ENCODE assay signal across 8 cellular contexts in genomic region chr2:85595378-85596232, GRCh38. TPM values are rescaled to one million over a fixed set of nuclear protein-coding genes. Genes with fewer than 3 reads are reported as not detected.
DNase-seq lines count a peak whose midpoint lies in the region; ATAC-seq and TF ChIP-seq lines count a peak whose summit lies in the region.

Gene RNF181, plus strand, starts transcription at chr2:85595745. Its CDS starts 19 bp downstream, at chr2:85595764.

- no TSS peak for BruUV-seq in PC-3 (replicated peaks; lab: Mats Ljungman, UMichigan)

- CTCF ChIA-PET in PC-3 (lab: Charles Lee), result interaction anchor here (0.6 to 0.7 kb wide), 2 partner anchors 53 to 242 kb away, joined by 3 to 4 read pairs; no protein-coding TSS in a partner anchor

- ATAC-seq in GM21576 (IDR thresholded peaks at IDR 0.05; ENCODE audit: unreplicated experiment), result peak; percentile 98
- ATAC-seq in PC-3, result peak; percentile 97
- ATAC-seq in mucosa of descending colon, result peak; percentile 97

- H3K9me3 ChIP-seq in PC-3 (ENCODE audit: low read length), result no peaks in the 10 kb centered on the region
- no peaks in the 10 kb centered on the region for H3K9me3 ChIP-seq in mucosa of descending colon

- H3K27ac ChIP-seq in PC-3 (ENCODE audit: low read length) (peak within 1 kb of the TSS; percentile 69), epithelial cell of prostate (peak within 1 kb of the TSS; percentile 82)

- H3K36me3 ChIP-seq in PC-3 (ENCODE audit: low read depth, low read length) (peaks cover 13% of the 10 kb centered on the region; the same call in 1 of the 2 replicates), mucosa of descending colon (ENCODE audit: low read depth) (no peaks in the 10 kb centered on the region)

- TF ChIP-seq EP300 in Ishikawa (IDR thresholded peaks at IDR 0.05; ENCODE audit: borderline replicate concordance), result no peak

- H4K20me1 ChIP-seq in PC-3 (ENCODE audit: low read length), result no peaks in the 10 kb centered on the region

- peak within 1 kb of the TSS; percentile 97 for H3K4me2 ChIP-seq in PC-3 (ENCODE audit: low read length)

- no peaks in the 10 kb centered on the region for H3K27me3 ChIP-seq in PC-3 (ENCODE audit: low read length)

- no peak for TF ChIP-seq RAD21 in Ishikawa (IDR thresholded peaks at IDR 0.05; ENCODE audit: low read depth)

- intact Hi-C loops in PC-3 (cut with micrococcal nuclease), result loop anchor here (2.0 kb wide), 1 partner anchor 175 kb away; no protein-coding TSS in a partner anchor
- intact Hi-C loops in mucosa of descending colon (cut with DNase I, micrococcal nuclease), result no loop called here

- DNase-seq in DMS114 treated with DMSO at 0.1 percent for 48 hours (lab: John Stamatoyannopoulos, UW; ENCODE audit: unreplicated experiment) (peak; percentile 99), PC-3 (peak; percentile 99), activated T-cell treated with anti-CD3 and anti-CD28 coated beads for 48 hours (ENCODE audit: low read depth) (peak; percentile 83), epithelial cell of prostate (ENCODE audit: low read depth, low spot score) (peak; percentile 98), mucosa of descending colon (peak; percentile 93 to 96 (median 96))
- DNase-seq in stimulated activated CD8-positive, alpha-beta memory T cell treated with anti-CD3 and anti-CD28 coated beads, Interleukin-4, amount 100 ng/mL, for 24 hours (ENCODE audit: low read depth), result peak; percentile 79

- H3F3A ChIP-seq in PC-3 (ENCODE audit: low read length, unreplicated experiment), result no peaks in the 10 kb centered on the region

- H2AFZ ChIP-seq in PC-3 (ENCODE audit: low read length), result peak within 1 kb of the TSS; percentile 75

- H3K4me1 ChIP-seq in PC-3 (ENCODE audit: insufficient read depth, low read length) (peaks cover 19% of the 10 kb centered on the region; the same call in 1 of the 2 replicates), mucosa of descending colon (ENCODE audit: low read depth) (peaks cover 16% of the 10 kb centered on the region)

- H3K9ac ChIP-seq in PC-3 (ENCODE audit: low read length), result peak within 1 kb of the TSS; percentile 79

- POLR2A ChIA-PET in PC-3 (lab: Charles Lee; ENCODE audit: unreplicated experiment), result interaction anchor here (0.6 to 1.6 kb wide), 5 partner anchors 16 to 1013 kb away, joined by 3 to 5 read pairs (median 4); partner anchors contain the start of genes C2orf68 and MAT2A

- no peak for TF ChIP-seq CTCF in PC-3 (conservative IDR thresholded peaks at IDR 0.05; ENCODE audit: low read depth, low read length)
- no peak for TF ChIP-seq CTCF in mucosa of descending colon (IDR thresholded peaks at IDR 0.05)

- H3K79me2 ChIP-seq in PC-3 (ENCODE audit: low read length), result peaks cover 20% of the 10 kb centered on the region

- H3K9me2 ChIP-seq in PC-3 (replicated peaks; ENCODE audit: low read length), result no peaks in the 10 kb centered on the region

- H3K4me3 ChIP-seq in PC-3 (ENCODE audit: low read length) (peak within 1 kb of the TSS; percentile 85), mucosa of descending colon (peak within 1 kb of the TSS; percentile 92)

TF ChIP-seq in Ishikawa, 13 proteins besides CTCF, POLR2A, EP300 and RAD21:
- TF ChIP-seq, protein P1, sequence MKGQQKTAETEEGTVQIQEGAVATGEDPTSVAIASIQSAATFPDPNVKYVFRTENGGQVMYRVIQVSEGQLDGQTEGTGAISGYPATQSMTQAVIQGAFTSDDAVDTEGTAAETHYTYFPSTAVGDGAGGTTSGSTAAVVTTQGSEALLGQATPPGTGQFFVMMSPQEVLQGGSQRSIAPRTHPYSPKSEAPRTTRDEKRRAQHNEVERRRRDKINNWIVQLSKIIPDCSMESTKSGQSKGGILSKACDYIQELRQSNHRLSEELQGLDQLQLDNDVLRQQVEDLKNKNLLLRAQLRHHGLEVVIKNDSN (IDR thresholded peaks at IDR 0.05), result peak; percentile 94
- TF ChIP-seq CEBPB (IDR thresholded peaks at IDR 0.05) (no peak), EGR1 (IDR thresholded peaks at IDR 0.05) (no peak), YY1 (IDR thresholded peaks at IDR 0.05; ENCODE audit: low read depth) (peak; percentile 93), FOXM1 (IDR thresholded peaks at IDR 0.05; ENCODE audit: borderline replicate concordance, low read depth) (no peak), TAF1 (IDR thresholded peaks at IDR 0.05; ENCODE audit: low read depth) (peak; percentile 76; the same call in 1 of the 2 replicates), ZBTB7A (IDR thresholded peaks at IDR 0.05; ENCODE audit: low read depth) (no peak), NFIC (IDR thresholded peaks at IDR 0.05) (peak; percentile 77), TCF12 (IDR thresholded peaks at IDR 0.05; ENCODE audit: low read depth) (no peak; the same call in 1 of the 2 replicates), CREB1 (IDR thresholded peaks at IDR 0.05; ENCODE audit: low read depth) (peak; percentile 51; the same call in 1 of the 2 replicates), TEAD4 (IDR thresholded peaks at IDR 0.05) (peak; percentile 53; the same call in 1 of the 2 replicates)
- TF ChIP-seq, protein P2, sequence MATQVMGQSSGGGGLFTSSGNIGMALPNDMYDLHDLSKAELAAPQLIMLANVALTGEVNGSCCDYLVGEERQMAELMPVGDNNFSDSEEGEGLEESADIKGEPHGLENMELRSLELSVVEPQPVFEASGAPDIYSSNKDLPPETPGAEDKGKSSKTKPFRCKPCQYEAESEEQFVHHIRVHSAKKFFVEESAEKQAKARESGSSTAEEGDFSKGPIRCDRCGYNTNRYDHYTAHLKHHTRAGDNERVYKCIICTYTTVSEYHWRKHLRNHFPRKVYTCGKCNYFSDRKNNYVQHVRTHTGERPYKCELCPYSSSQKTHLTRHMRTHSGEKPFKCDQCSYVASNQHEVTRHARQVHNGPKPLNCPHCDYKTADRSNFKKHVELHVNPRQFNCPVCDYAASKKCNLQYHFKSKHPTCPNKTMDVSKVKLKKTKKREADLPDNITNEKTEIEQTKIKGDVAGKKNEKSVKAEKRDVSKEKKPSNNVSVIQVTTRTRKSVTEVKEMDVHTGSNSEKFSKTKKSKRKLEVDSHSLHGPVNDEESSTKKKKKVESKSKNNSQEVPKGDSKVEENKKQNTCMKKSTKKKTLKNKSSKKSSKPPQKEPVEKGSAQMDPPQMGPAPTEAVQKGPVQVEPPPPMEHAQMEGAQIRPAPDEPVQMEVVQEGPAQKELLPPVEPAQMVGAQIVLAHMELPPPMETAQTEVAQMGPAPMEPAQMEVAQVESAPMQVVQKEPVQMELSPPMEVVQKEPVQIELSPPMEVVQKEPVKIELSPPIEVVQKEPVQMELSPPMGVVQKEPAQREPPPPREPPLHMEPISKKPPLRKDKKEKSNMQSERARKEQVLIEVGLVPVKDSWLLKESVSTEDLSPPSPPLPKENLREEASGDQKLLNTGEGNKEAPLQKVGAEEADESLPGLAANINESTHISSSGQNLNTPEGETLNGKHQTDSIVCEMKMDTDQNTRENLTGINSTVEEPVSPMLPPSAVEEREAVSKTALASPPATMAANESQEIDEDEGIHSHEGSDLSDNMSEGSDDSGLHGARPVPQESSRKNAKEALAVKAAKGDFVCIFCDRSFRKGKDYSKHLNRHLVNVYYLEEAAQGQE (IDR thresholded peaks at IDR 0.05; ENCODE audit: low read depth), result no peak
- TF ChIP-seq, protein P3, sequence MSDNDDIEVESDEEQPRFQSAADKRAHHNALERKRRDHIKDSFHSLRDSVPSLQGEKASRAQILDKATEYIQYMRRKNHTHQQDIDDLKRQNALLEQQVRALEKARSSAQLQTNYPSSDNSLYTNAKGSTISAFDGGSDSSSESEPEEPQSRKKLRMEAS (IDR thresholded peaks at IDR 0.05), result peak; percentile 29
TF ChIP-seq in Ishikawa: peak in this region for 7.

RNA-seq across cellular contexts. Expression of gene RNF181, which starts in this region (rescaled TPM):
- total RNA-seq in PC-3 (2014; rRNA removed) (170 and 225 TPM in 2 replicates), mucosa of descending colon (10 to 100 TPM; 73.7 to 89.5 (median 80.8) TPM)

Comparison
In these comparisons a context has a peak if more than half of its experiments do, and no peak if none do; other contexts are left out.
1. Peak in every context shown above with its lines: DNase-seq, ATAC-seq, H3K4me3 ChIP-seq and H3K27ac ChIP-seq.